29 cellular contexts compared by ENCODE assay signal in the genomic region with DNA sequence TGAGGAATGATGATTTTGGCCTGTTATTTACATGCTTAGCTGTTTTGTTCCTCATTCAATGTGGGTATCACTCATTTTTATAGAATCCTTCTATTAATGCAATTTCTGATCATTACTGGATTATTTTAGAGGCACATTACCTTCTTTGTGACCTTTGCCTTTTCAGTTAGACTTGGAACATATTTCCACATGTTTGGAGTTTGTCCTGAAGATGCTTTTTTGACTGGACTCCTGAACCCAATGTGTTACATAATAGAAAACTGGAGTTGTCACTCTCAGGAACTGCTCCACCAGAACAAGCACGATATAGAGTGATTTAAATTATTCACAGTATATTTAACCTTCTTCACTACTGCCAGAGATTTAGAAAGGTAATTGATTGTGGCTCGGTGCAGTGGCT. TPM values are rescaled to one million over a fixed set of nuclear protein-coding genes. Genes with fewer than 3 reads are reported as not detected.
DNase-seq lines count a peak whose midpoint lies in the region; ATAC-seq, FAIRE-seq and TF ChIP-seq lines count a peak whose summit lies in the region.
"Had no signal": no experiment of that assay in that cellular context is flagged by ENCODE, and none has a peak within 500 bp of the region (broad histone marks: within the 10 kb centered on the region; RNA-seq: fewer than 3 reads in every experiment).

No MANE protein-coding gene starts in this region.

- H4K20me1 ChIP-seq in keratinocyte (ENCODE audit: control insufficient read depth, extremely low read depth, insufficient read depth, low read length): no peaks in the 10 kb centered on the region
- H4K20me1 ChIP-seq: BLaER1 had no signal

- H3K4me1 ChIP-seq in keratinocyte (ENCODE audit: control insufficient read depth, extremely low read depth, insufficient read depth, low read length) (peaks cover 13% of the 10 kb centered on the region), right lobe of liver (peaks cover 0 to 13% (median 0%) of the 10 kb centered on the region in 4 donors)
- H3K4me1 ChIP-seq: BE2C, BLaER1 had no signal

- H3K36me3 Mint-ChIP-seq in activated naive CD8-positive, alpha-beta T cell treated with anti-CD3 and anti-CD28 coated beads for 36 hours: no peaks in the 10 kb centered on the region
- H3K36me3 Mint-ChIP-seq: CD14-positive monocyte; CD4-positive, alpha-beta memory T cell; CD4-positive, CD25-positive, alpha-beta regulatory T cell; CD8-positive, alpha-beta memory T cell had no signal

- H3K36me3 ChIP-seq in keratinocyte (ENCODE audit: control insufficient read depth in 2 of 2, extremely low read depth in 1 of 2, insufficient read depth in 2 of 2, low read length in 2 of 2): no peaks in the 10 kb centered on the region
- no peaks in the 10 kb centered on the region for H3K36me3 ChIP-seq in right lobe of liver
- H3K36me3 ChIP-seq: BE2C, BLaER1 had no signal

- no peak overlapping the region for H3K27ac Mint-ChIP-seq in activated naive CD8-positive, alpha-beta T cell treated with anti-CD3 and anti-CD28 coated beads for 36 hours
- H3K27ac Mint-ChIP-seq: CD14-positive monocyte; CD4-positive, alpha-beta memory T cell; CD8-positive, alpha-beta memory T cell had no signal

- WGBS in right lobe of liver (ENCODE audit: insufficient coverage, low coverage, low lambda C conversion rate, missing lambda C conversion rate): 28% methylated on average over 2 of the region's 2 CpGs

- H3K27me3 ChIP-seq in keratinocyte (ENCODE audit: control insufficient read depth, extremely low read depth, insufficient read depth, low read length) (no peaks in the 10 kb centered on the region), right lobe of liver (no peaks in the 10 kb centered on the region)
- H3K27me3 ChIP-seq: BE2C, BLaER1 had no signal

- DNase-seq in GM12892 (ENCODE audit: insufficient read length) (no peak), H54 (ENCODE audit: insufficient read length, low spot score) (no peak), keratinocyte (ENCODE audit: low read depth, low spot score) (no peak), right lobe of liver (no peak), nucleus accumbens (lab: John Stamatoyannopoulos, UW) (no peak)
- no peak for DNase-seq in activated naive CD8-positive, alpha-beta T cell treated with anti-CD3 and anti-CD28 coated beads for 36 hours
- DNase-seq: 8988T; ACHN; BE2C; C1 segment of cervical spinal cord; CD4-positive, alpha-beta memory T cell; CD4-positive, CD25-positive, alpha-beta regulatory T cell; CD8-positive, alpha-beta memory T cell; COR-L47; DMS 273 treated with DMSO at 0.1 percent for 48 hours; DMS153; DMS53; DMS79; DND-41; EL; GDM1 had no signal

- no peaks in the 10 kb centered on the region for H3K27me3 Mint-ChIP-seq in activated naive CD8-positive, alpha-beta T cell treated with anti-CD3 and anti-CD28 coated beads for 36 hours
- H3K27me3 Mint-ChIP-seq: CD4-positive, alpha-beta memory T cell had no signal

- no peaks in the 10 kb centered on the region for H3K9me3 Mint-ChIP-seq in activated naive CD8-positive, alpha-beta T cell treated with anti-CD3 and anti-CD28 coated beads for 36 hours
- H3K9me3 Mint-ChIP-seq: CD8-positive, alpha-beta memory T cell had no signal

- H3K79me2 ChIP-seq in keratinocyte (ENCODE audit: control insufficient read depth, insufficient read depth, low read length): no peaks in the 10 kb centered on the region

- no peaks in the 10 kb centered on the region for H3K9me3 ChIP-seq in keratinocyte (ENCODE audit: control insufficient read depth, low read depth, low read length)
- H3K9me3 ChIP-seq in right lobe of liver: no peaks in the 10 kb centered on the region
- H3K9me3 ChIP-seq: BE2C, BLaER1 had no signal

- H3K4me3 ChIP-seq in keratinocyte (ENCODE audit: control insufficient read depth in 2 of 3, extremely low read depth in 1 of 3, insufficient read depth in 2 of 3, low read depth in 1 of 3, low read length in 3 of 3) (no peak overlapping the region), right lobe of liver (no peak overlapping the region)
- H3K4me3 ChIP-seq: BLaER1 had no signal

- no peak overlapping the region for H2AFZ ChIP-seq in keratinocyte (ENCODE audit: control insufficient read depth, low read length)

- TF ChIP-seq CTCF in keratinocyte (optimal IDR thresholded peaks at IDR 0.05 in 1 of 3, IDR thresholded peaks at IDR 0.05 in 1 of 3, conservative IDR thresholded peaks at IDR 0.05 in 1 of 3; ENCODE audit: extremely low read depth in 1 of 3, insufficient read depth in 2 of 3, low read length in 3 of 3) (no peak), right lobe of liver (IDR thresholded peaks at IDR 0.05) (no peak)

- intact Hi-C loops in right lobe of liver (cut with DNase I): no loop called here

- TF ChIP-seq POLR2A in GM12892 (IDR thresholded peaks at IDR 0.05; ENCODE audit: low read depth, low read length) (no peak), H54 (IDR thresholded peaks at IDR 0.05; ENCODE audit: low read depth, low read length) (no peak), right lobe of liver (IDR thresholded peaks at IDR 0.05) (no peak)

- no peaks in the 10 kb centered on the region for H3K9me1 ChIP-seq in keratinocyte (ENCODE audit: control insufficient read depth, extremely low read depth, insufficient read depth, low read length)

- H3K27ac ChIP-seq in keratinocyte (ENCODE audit: control insufficient read depth, insufficient read depth, low read length) (no peak overlapping the region), right lobe of liver (peak overlapping the region in 1 of 3 donors; percentile 36)
- H3K27ac ChIP-seq: BLaER1 had no signal

- H3K4me2 ChIP-seq in keratinocyte (ENCODE audit: control insufficient read depth, extremely low read depth, insufficient read depth, low read depth, low read length): no peak overlapping the region
- H3K4me2 ChIP-seq: BLaER1 had no signal

- no peak overlapping the region for H3K4me3 Mint-ChIP-seq in activated naive CD8-positive, alpha-beta T cell treated with anti-CD3 and anti-CD28 coated beads for 36 hours
- H3K4me3 Mint-ChIP-seq: CD14-positive monocyte; CD4-positive, alpha-beta memory T cell; CD4-positive, CD25-positive, alpha-beta regulatory T cell; CD8-positive, alpha-beta memory T cell had no signal

- H3K9ac ChIP-seq in keratinocyte (ENCODE audit: control insufficient read depth, extremely low read depth, insufficient read depth, low read length): no peak overlapping the region
- H3K9ac ChIP-seq: BLaER1 had no signal

- FAIRE-seq in GM12892 (lab: Jason Lieb, UNC): peak; percentile 21
- peak; percentile 76 for FAIRE-seq in H54 (lab: Jason Lieb, UNC)
- peak; percentile 5 for FAIRE-seq in keratinocyte (lab: Jason Lieb, UNC)
- FAIRE-seq: A204.1, GM12891, GM18507 had no signal

- peak; percentile 78 to 89 (median 85) for ATAC-seq in right lobe of liver
- ATAC-seq in GM21447 (IDR thresholded peaks at IDR 0.05; ENCODE audit: unreplicated experiment): no peak

- dilution Hi-C loops in keratinocyte (cut with MboI; ENCODE audit: extremely low pct_ligation_motif_present, low sequenced_read_pairs): no loop called here

- peaks cover 5% of the 10 kb centered on the region for H3K4me1 Mint-ChIP-seq in activated naive CD8-positive, alpha-beta T cell treated with anti-CD3 and anti-CD28 coated beads for 36 hours
- H3K4me1 Mint-ChIP-seq: CD14-positive monocyte; CD4-positive, CD25-positive, alpha-beta regulatory T cell; CD8-positive, alpha-beta memory T cell had no signal

RNA-seq across cellular contexts. Expression of a gene that starts 59.5 kb away (rescaled TPM):
- 21.8 TPM for polyA plus RNA-seq in GM12892 (2012; ENCODE audit: missing spikeins)
- polyA plus RNA-seq in keratinocyte: 183 to 225 TPM (median 214 TPM) in 3 replicates
- polyA plus RNA-seq in keratinocyte (2011; ENCODE audit: low read depth): 74.0 TPM
- polyA plus RNA-seq in keratinocyte (2011; cell fraction: cytosol; rRNA removed): 147 and 150 TPM in 2 replicates
- polyA plus RNA-seq in keratinocyte (2011; cell fraction: nucleus; rRNA removed): 205 and 240 TPM in 2 replicates
- 79.1 and 146 TPM in 2 replicates for polyA plus RNA-seq in keratinocyte (2012; ENCODE audit: low replicate concordance)
- polyA minus RNA-seq in keratinocyte: 366 to 406 TPM (median 369 TPM) in 3 replicates
- polyA minus RNA-seq in keratinocyte (2011; cell fraction: cytosol; rRNA and poly(A)+ RNA removed): 257 TPM
- 251 and 386 TPM in 2 replicates for polyA minus RNA-seq in keratinocyte (2011; cell fraction: nucleus; rRNA and poly(A)+ RNA removed)
- under 1 TPM in 3 of 6 experiments, not detected in 3; 0.06 to 0.55 (median 0.15) TPM for total RNA-seq in right lobe of liver
- total RNA-seq in activated naive CD8-positive, alpha-beta T cell treated with anti-CD3 and anti-CD28 coated beads for 36 hours: not detected
- total RNA-seq: G401 had no signal
- polyA plus RNA-seq: AG04450, CD14-positive monocyte had no signal
